In the genomic region with DNA sequence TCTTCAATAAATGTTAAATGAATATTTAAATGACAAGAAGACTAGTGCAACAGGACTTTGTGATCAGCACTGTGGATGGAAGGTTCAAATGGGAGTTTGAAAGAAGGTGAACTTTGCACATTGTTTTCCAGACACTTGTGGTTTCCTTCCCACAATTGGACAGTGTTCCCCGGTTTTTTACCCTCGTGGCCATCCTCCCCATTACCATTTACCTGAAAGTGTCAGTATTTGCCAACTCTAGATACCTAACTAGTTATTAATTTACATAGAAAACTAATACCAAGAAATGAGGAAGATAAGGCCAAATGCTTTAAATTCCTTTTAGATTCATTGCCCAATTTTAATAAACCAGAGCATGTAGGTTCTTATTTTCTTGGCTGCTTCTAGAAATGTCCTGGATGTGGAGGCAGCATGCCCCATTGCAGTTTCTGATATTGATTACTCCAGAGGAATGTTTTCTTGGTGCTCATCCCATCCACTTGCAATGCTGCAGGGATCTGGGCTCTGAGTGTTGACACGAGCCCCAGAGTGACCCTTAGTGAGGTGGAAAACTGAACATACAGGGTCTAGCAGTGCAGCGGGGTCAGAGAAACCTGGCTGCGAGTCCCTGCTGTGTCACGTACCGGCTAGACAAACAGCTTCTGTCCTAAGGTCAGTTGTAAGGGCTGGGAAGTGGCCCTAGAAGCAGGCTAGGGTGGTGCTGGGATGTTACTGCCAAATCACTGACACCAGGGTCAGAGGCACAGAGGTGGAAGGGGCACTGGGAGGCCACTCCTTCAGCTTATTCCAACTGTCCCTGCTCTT, we compare ENCODE assay signal across 19 cellular contexts. TPM values are rescaled to one million over a fixed set of nuclear protein-coding genes. Genes with fewer than 3 reads are reported as not detected.
DNase-seq lines count a peak whose midpoint lies in the region; ATAC-seq and TF ChIP-seq lines count a peak whose summit lies in the region.
"Had no signal": no experiment of that assay in that cellular context is flagged by ENCODE, and none has a peak within 500 bp of the region (broad histone marks: within the 10 kb centered on the region; RNA-seq: fewer than 3 reads in every experiment).

No MANE protein-coding gene starts in this region.

- ATAC-seq in IMR-90 (ENCODE audit: low read depth) = no peak; the same call in 1 of the 2 replicates
- ATAC-seq in HG03460 (IDR thresholded peaks at IDR 0.05; ENCODE audit: unreplicated experiment) = no peak
- ATAC-seq: activated CD4-positive, alpha-beta T cell treated with anti-CD3 and anti-CD28 coated beads for 36 hours; SK-N-SH treated with all-trans-retinoic acid at 6 μM for 48 hours had no signal

- no peak for TF ChIP-seq POLR2A in IMR-90 (IDR thresholded peaks at IDR 0.05; ENCODE audit: low read depth, low read length)

- H2BK20ac ChIP-seq in IMR-90 (ENCODE audit: low read depth, low read length) = peak overlapping the region; percentile 66

- H3K56ac ChIP-seq in IMR-90 (ENCODE audit: extremely low read depth, insufficient read depth, low read length) = no peak overlapping the region

- H3K27me3 ChIP-seq in IMR-90 (ENCODE audit: control insufficient read depth, insufficient read depth, low read length) (no peaks in the 10 kb centered on the region), hepatocyte (no peaks in the 10 kb centered on the region)
- H3K27me3 ChIP-seq: BE2C, heart right ventricle, upper lobe of right lung had no signal

- H3K23ac ChIP-seq in IMR-90 (ENCODE audit: low read depth, low read length) = no peak overlapping the region

- no peaks in the 10 kb centered on the region for H3K9me3 Mint-ChIP-seq in nephron
- H3K9me3 Mint-ChIP-seq: activated naive CD4-positive, alpha-beta T cell treated with anti-CD3 and anti-CD28 coated beads, Interleukin-2, amount 10 ng/mL, durations not matched to agents 7 days and 5 days had no signal

- peak overlapping the region; percentile 19 for H2AK9ac ChIP-seq in IMR-90 (replicated peaks; ENCODE audit: low read depth, low read length, poor library complexity)

- peak overlapping the region; percentile 65; the same call in 1 of the 2 replicates for H2AK5ac ChIP-seq in IMR-90 (ENCODE audit: low read depth, low read length)

- peak overlapping the region; percentile 62; the same call in 2 of the 3 replicates for H2BK15ac ChIP-seq in IMR-90 (ENCODE audit: low read depth, low read length)

- H4K91ac ChIP-seq in IMR-90 (ENCODE audit: insufficient read depth, low read depth, low read length) = peak overlapping the region; percentile 81

- H4K8ac ChIP-seq in IMR-90 (ENCODE audit: low read depth in 2 of 2, low read length in 2 of 2) = peak overlapping the region in 1 of 2 experiments; percentile 17; a peak in 2 of 4 replicates

- peak overlapping the region; percentile 52 for H3K4ac ChIP-seq in IMR-90 (ENCODE audit: low read depth, low read length)

- no peak overlapping the region for H3K14ac ChIP-seq in IMR-90 (replicated peaks; ENCODE audit: low read depth, low read length)

- TF ChIP-seq CTCF in AG10803 (conservative IDR thresholded peaks at IDR 0.05; ENCODE audit: low read length) (no peak), IMR-90 (conservative IDR thresholded peaks at IDR 0.05; ENCODE audit: low read depth, low read length) (no peak), hepatocyte (IDR thresholded peaks at IDR 0.05; ENCODE audit: poor library complexity) (no peak), nephron (IDR thresholded peaks at IDR 0.05; ENCODE audit: unreplicated experiment in 3 of 3) (no peak)

- no peak overlapping the region for H2BK5ac ChIP-seq in IMR-90 (ENCODE audit: low read depth, low read length, poor library complexity, severe bottlenecking)

- no peaks in the 10 kb centered on the region for H3K9me2 ChIP-seq in hepatocyte (replicated peaks; ENCODE audit: insufficient read depth)

- DNase-seq in AG10803 (ENCODE audit: low read depth) (peak; percentile 68), IMR-90 (no peak), hepatocyte (ENCODE audit: low spot score) (no peak), NCI-H1092 (lab: John Stamatoyannopoulos, UW) (no peak), ecto neural progenitor cell (ENCODE audit: low spot score) (no peak), AML-193 (lab: John Stamatoyannopoulos, UW) (no peak)
- DNase-seq: activated CD4-positive, alpha-beta T cell treated with anti-CD3 and anti-CD28 coated beads for 36 hours; activated naive CD4-positive, alpha-beta T cell treated with anti-CD3 and anti-CD28 coated beads, Interleukin-2, amount 10 ng/mL, durations not matched to agents 7 days and 5 days; activated T-cell treated with anti-CD3 and anti-CD28 coated beads, Interleukin-2, amount 50 U/mL, for 48 hours; BE2C; heart right ventricle; NCI-H1048; NCI-H2029; NCI-H226; upper lobe of right lung had no signal

- H3K4me3 Mint-ChIP-seq in nephron = no peak overlapping the region
- H3K4me3 Mint-ChIP-seq: activated CD4-positive, alpha-beta T cell treated with anti-CD3 and anti-CD28 coated beads for 36 hours; activated naive CD4-positive, alpha-beta T cell treated with anti-CD3 and anti-CD28 coated beads, Interleukin-2, amount 10 ng/mL, durations not matched to agents 7 days and 5 days had no signal

- peaks cover 7% of the 10 kb centered on the region; the same call in 1 of the 2 replicates for H3K9me1 ChIP-seq in IMR-90 (ENCODE audit: insufficient read depth, low read length)

- peaks cover 4 to 7% of the 10 kb centered on the region in 2 experiments; a peak in 1 of 4 replicates for H3K79me1 ChIP-seq in IMR-90 (ENCODE audit: low read depth in 1 of 2, low read length in 2 of 2)

- peak overlapping the region in 2 of 3 experiments; percentile 31 to 53 for H3K27ac Mint-ChIP-seq in nephron
- H3K27ac Mint-ChIP-seq: activated CD4-positive, alpha-beta T cell treated with anti-CD3 and anti-CD28 coated beads for 36 hours; activated naive CD4-positive, alpha-beta T cell treated with anti-CD3 and anti-CD28 coated beads, Interleukin-2, amount 10 ng/mL, durations not matched to agents 7 days and 5 days had no signal

- no peak overlapping the region for H2AFZ ChIP-seq in IMR-90 (replicated peaks; ENCODE audit: low read length, poor library complexity)
- H2AFZ ChIP-seq in hepatocyte = no peak overlapping the region

- CTCF ChIA-PET in IMR-90 (lab: Yijun Ruan, JAX) = interaction anchor here (3.3 kb wide), 1 partner anchor 58 kb away, joined by 28 read pairs; no protein-coding TSS in a partner anchor

- H3K4me1 Mint-ChIP-seq in nephron = peaks cover 14% of the 10 kb centered on the region
- H3K4me1 Mint-ChIP-seq: activated naive CD4-positive, alpha-beta T cell treated with anti-CD3 and anti-CD28 coated beads, Interleukin-2, amount 10 ng/mL, durations not matched to agents 7 days and 5 days had no signal

- in situ Hi-C loops in IMR-90 (cut with MboI; ENCODE audit: low sequenced_read_pairs) = loop anchor here (5.0 to 10.0 kb wide), 2 partner anchors 260 to 343 kb away; partner anchors contain the start of gene GRIP2

- H3K4me3 ChIP-seq in AG10803 (ENCODE audit: low read length) (no peak overlapping the region), IMR-90 (ENCODE audit: insufficient read depth, low read depth, low read length) (no peak overlapping the region), hepatocyte (no peak overlapping the region)
- H3K4me3 ChIP-seq: heart right ventricle, prostate gland, upper lobe of right lung had no signal

- H3K4me1 ChIP-seq in IMR-90 (ENCODE audit: control insufficient read depth, insufficient read depth, low read length) = peaks cover 27% of the 10 kb centered on the region
- H3K4me1 ChIP-seq in hepatocyte (ENCODE audit: insufficient read depth) = peaks cover 27% of the 10 kb centered on the region
- H3K4me1 ChIP-seq: BE2C had no signal

- no TSS peak for BruUV-seq in IMR-90 (replicated peaks; lab: Mats Ljungman, UMichigan)

- peak overlapping the region; percentile 27; the same call in 1 of the 2 replicates for H4K5ac ChIP-seq in IMR-90 (ENCODE audit: low read depth, low read length)

- no peaks in the 10 kb centered on the region for H3K27me3 Mint-ChIP-seq in nephron (ENCODE audit: low read depth)
- H3K27me3 Mint-ChIP-seq: activated CD4-positive, alpha-beta T cell treated with anti-CD3 and anti-CD28 coated beads for 36 hours; activated naive CD4-positive, alpha-beta T cell treated with anti-CD3 and anti-CD28 coated beads, Interleukin-2, amount 10 ng/mL, durations not matched to agents 7 days and 5 days had no signal

- H3K18ac ChIP-seq in IMR-90 (ENCODE audit: low read depth, low read length) = no peak overlapping the region; the same call in 1 of the 2 replicates

- dilution Hi-C loops in IMR-90 (cut with HindIII; ENCODE audit: low sequenced_read_pairs, unreplicated experiment) = no loop called here

- no peak for TF ChIP-seq RAD21 in IMR-90 (IDR thresholded peaks at IDR 0.05; ENCODE audit: low read length)

- H3K9ac ChIP-seq in IMR-90 (ENCODE audit: low read depth, low read length) = no peak overlapping the region

- H3K36me3 Mint-ChIP-seq in nephron (ENCODE audit: low read depth) = peaks cover 19% of the 10 kb centered on the region

- H2BK120ac ChIP-seq in IMR-90 (ENCODE audit: low read depth, low read length) = peak overlapping the region; percentile 71

- peak overlapping the region; percentile 7; the same call in 1 of the 2 replicates for H3K27ac ChIP-seq in IMR-90 (ENCODE audit: insufficient read depth, low read length)
- H3K27ac ChIP-seq in hepatocyte = peak overlapping the region; percentile 51
- H3K27ac ChIP-seq: heart right ventricle, prostate gland, upper lobe of right lung had no signal

- no peak overlapping the region for H3K4me2 ChIP-seq in IMR-90 (ENCODE audit: low read depth, low read length)
- peak overlapping the region; percentile 27 for H3K4me2 ChIP-seq in hepatocyte

- WGBS in IMR-90 (ENCODE audit: extremely low coverage in 2 of 2, insufficient read length in 1 of 2), 2 experiments = 67% methylated on average over 1 of the region's 7 CpGs; no CpG with 5 or more reads in 1 of the 2 experiments
- WGBS in hepatocyte (ENCODE audit: low lambda C conversion rate, missing lambda C conversion rate) = 48% methylated on average over 7 of the region's 7 CpGs

- intact Hi-C loops in IMR-90 (cut with micrococcal nuclease) = loop anchor here (2.0 to 5.0 kb wide), 3 partner anchors 305 to 720 kb away; partner anchors contain the start of gene CCDC174

- H3K9me3 ChIP-seq in IMR-90 (ENCODE audit: control insufficient read depth, insufficient read depth, low read length) = no peaks in the 10 kb centered on the region
- H3K9me3 ChIP-seq in hepatocyte (ENCODE audit: low read depth) = no peaks in the 10 kb centered on the region
- H3K9me3 ChIP-seq: BE2C, heart right ventricle, prostate gland, upper lobe of right lung had no signal

- no peaks in the 10 kb centered on the region for H4K20me1 ChIP-seq in IMR-90 (ENCODE audit: insufficient read depth, low read length)
- H4K20me1 ChIP-seq in hepatocyte (ENCODE audit: insufficient read depth, poor library complexity, severe bottlenecking) = no peaks in the 10 kb centered on the region

- H3K36me3 ChIP-seq in IMR-90 (ENCODE audit: control insufficient read depth, insufficient read depth, low read length) (peaks cover 3% of the 10 kb centered on the region; the same call in 1 of the 2 replicates), hepatocyte (replicated peaks; ENCODE audit: insufficient read depth, low read depth) (no peaks in the 10 kb centered on the region)
- H3K36me3 ChIP-seq: BE2C, prostate gland had no signal

- POLR2A ChIA-PET in IMR-90 (lab: Charles Lee; ENCODE audit: unreplicated experiment) = interaction anchor here (1.0 kb wide), 1 partner anchor 23 kb away, joined by 3 read pairs; the partner anchor contains the start of gene LSM3

- H3K79me2 ChIP-seq in hepatocyte = no peaks in the 10 kb centered on the region

RNA-seq across cellular contexts. Expression of gene LSM3, which starts 23.5 kb away (rescaled TPM):
- total RNA-seq in IMR-90 (2012; rRNA removed) (3.4 and 14.2 TPM in 2 replicates), hepatocyte (10.5 and 12.4 TPM in 2 replicates)
- polyA plus RNA-seq in IMR-90 (2012; rRNA removed) (10.0 and 11.5 TPM in 2 replicates), hepatocyte (22.1 and 26.4 TPM in 2 replicates)
- 0.87 and 1.00 TPM in 2 replicates for polyA plus RNA-seq in IMR-90 (2012; cell fraction: cytosol; rRNA removed)
- polyA plus RNA-seq in IMR-90 (2012; cell fraction: nucleus; rRNA removed; ENCODE audit: low replicate concordance) = 0.20 and 1.8 TPM in 2 replicates

RNA-seq across cellular contexts. Expression of gene XPC, which starts 23.7 kb away (rescaled TPM):
- total RNA-seq in IMR-90 (2012; rRNA removed) = 40.5 and 48.8 TPM in 2 replicates
- polyA plus RNA-seq in IMR-90 (2012; rRNA removed) = 27.6 and 30.9 TPM in 2 replicates
- polyA plus RNA-seq in IMR-90 (2012; cell fraction: cytosol; rRNA removed) = 17.6 and 18.4 TPM in 2 replicates
- 62.0 and 94.0 TPM in 2 replicates for polyA plus RNA-seq in IMR-90 (2012; cell fraction: nucleus; rRNA removed; ENCODE audit: low replicate concordance)
- total RNA-seq in hepatocyte = 28.6 and 29.5 TPM in 2 replicates
- 27.3 and 27.4 TPM in 2 replicates for polyA plus RNA-seq in hepatocyte
